In genomic region chr2:30332791-30333453, GRCh38 we compare ENCODE assay signal across 14 cellular contexts.
DNase-seq lines count a peak whose midpoint lies in the region; ATAC-seq, FAIRE-seq and TF ChIP-seq lines count a peak whose summit lies in the region.
"Had no signal": no experiment of that assay in that cellular context is flagged by ENCODE, and none has a peak within 500 bp of the region (broad histone marks: within the 10 kb centered on the region; RNA-seq: fewer than 3 reads in every experiment).

No MANE protein-coding gene starts in this region.

- H3K27me3 Mint-ChIP-seq in activated CD4-positive, alpha-beta T cell treated with anti-CD3 and anti-CD28 coated beads for 36 hours = no peaks in the 10 kb centered on the region

- H3K56ac ChIP-seq in mesendoderm (ENCODE audit: low read length) = peak overlapping the region; percentile 35

- no peak overlapping the region for H2BK120ac ChIP-seq in mesendoderm (ENCODE audit: low read depth, low read length)

- CTCF ChIA-PET in activated CD4-positive, alpha-beta T cell treated with anti-CD3 and anti-CD28 coated beads for 36 hours (lab: Charles Lee) = interaction anchor here (0.5 to 3.4 kb wide), 6 partner anchors 10 to 901 kb away, joined by 3 to 19 read pairs (median 4); partner anchors contain the start of gene EHD3

- peak overlapping the region; percentile 1 for H3K23ac ChIP-seq in mesendoderm (ENCODE audit: low read length)

- peak; percentile 71 for ATAC-seq in activated CD4-positive, alpha-beta T cell treated with anti-CD3 and anti-CD28 coated beads for 36 hours
- no peak for ATAC-seq in gastroesophageal sphincter

- H3K4ac ChIP-seq in mesendoderm (ENCODE audit: low read depth, low read length) = peak overlapping the region; percentile 49

- H3K4me1 ChIP-seq in mesendoderm (ENCODE audit: control insufficient read depth, low read depth, low read length) (peaks cover 27% of the 10 kb centered on the region), kidney (ENCODE audit: control insufficient read depth in 1 of 2, insufficient read depth in 1 of 2, low read depth in 1 of 2, low read length in 2 of 2) (peaks cover 9 to 13% of the 10 kb centered on the region in 2 donors), gastroesophageal sphincter (peaks cover 0 to 13% (median 4%) of the 10 kb centered on the region in 3 donors), stomach (peaks cover 0 to 24% (median 21%) of the 10 kb centered on the region in 4 donors)

- FAIRE-seq in kidney (lab: Jason Lieb, UNC) = no peak

- peaks cover 5% of the 10 kb centered on the region for H3K9me3 Mint-ChIP-seq in activated CD4-positive, alpha-beta T cell treated with anti-CD3 and anti-CD28 coated beads for 36 hours (ENCODE audit: low read depth)

- WGBS in mesendoderm (ENCODE audit: extremely low coverage, insufficient coverage, low lambda C conversion rate) = no CpG with 5 or more reads among the region's 4 CpGs
- 83% methylated on average over 2 of the region's 4 CpGs; no CpG with 5 or more reads in 1 of the 2 donors for WGBS in gastroesophageal sphincter (ENCODE audit: low coverage in 1 of 2), 2 donors
- WGBS in stomach, 5 donors = 62 to 85% (median 69%) methylated on average over 4 of the region's 4 CpGs

- peak overlapping the region; percentile 34 for H3K18ac ChIP-seq in mesendoderm (ENCODE audit: low read length)

- peak overlapping the region; percentile 98 for H3K27ac Mint-ChIP-seq in activated CD4-positive, alpha-beta T cell treated with anti-CD3 and anti-CD28 coated beads for 36 hours

- H3K9ac ChIP-seq in mesendoderm (ENCODE audit: low read length) (no peak overlapping the region), kidney (ENCODE audit: low read length in 2 of 2) (no peak overlapping the region)

- peaks cover under 1% of the 10 kb centered on the region for H3K36me3 Mint-ChIP-seq in activated CD4-positive, alpha-beta T cell treated with anti-CD3 and anti-CD28 coated beads for 36 hours (ENCODE audit: low read depth)

- no peak overlapping the region for H3K27ac ChIP-seq in mesendoderm (ENCODE audit: low read depth, low read length)
- no peak overlapping the region for H3K27ac ChIP-seq in kidney (ENCODE audit: low read depth in 2 of 2, low read length in 2 of 2)
- H3K27ac ChIP-seq in gastroesophageal sphincter = no peak overlapping the region
- H3K27ac ChIP-seq in stomach = no peak overlapping the region
- H3K27ac ChIP-seq: ovary, SJSA1, thyroid gland had no signal

- H4K8ac ChIP-seq in mesendoderm (ENCODE audit: low read depth, low read length) = no peak overlapping the region

- TF ChIP-seq POLR2A in gastroesophageal sphincter (IDR thresholded peaks at IDR 0.05) (no peak), stomach (IDR thresholded peaks at IDR 0.05) (no peak)

- peaks cover 67% of the 10 kb centered on the region for H3K4me1 Mint-ChIP-seq in activated CD4-positive, alpha-beta T cell treated with anti-CD3 and anti-CD28 coated beads for 36 hours

- TF ChIP-seq EP300 in gastroesophageal sphincter (IDR thresholded peaks at IDR 0.05) = no peak
- no peak for TF ChIP-seq EP300 in stomach (IDR thresholded peaks at IDR 0.05)

- POLR2A ChIA-PET in activated CD4-positive, alpha-beta T cell treated with anti-CD3 and anti-CD28 coated beads for 36 hours (lab: Charles Lee) = interaction anchor here (0.5 to 1.3 kb wide), 3 partner anchors 14 to 116 kb away, joined by 3 to 6 read pairs (median 3); no protein-coding TSS in a partner anchor

- no peaks in the 10 kb centered on the region for H3K36me3 ChIP-seq in mesendoderm (ENCODE audit: control insufficient read depth, insufficient read depth, low read length)
- no peaks in the 10 kb centered on the region for H3K36me3 ChIP-seq in kidney (ENCODE audit: control insufficient read depth in 1 of 2, insufficient read depth in 2 of 2, low read length in 2 of 2)
- H3K36me3 ChIP-seq in gastroesophageal sphincter = no peaks in the 10 kb centered on the region
- no peaks in the 10 kb centered on the region for H3K36me3 ChIP-seq in stomach
- H3K36me3 ChIP-seq: heart left ventricle, ovary, SJSA1, thyroid gland had no signal

- H3K79me1 ChIP-seq in mesendoderm (ENCODE audit: low read length) = no peaks in the 10 kb centered on the region

- no peak overlapping the region for H4K5ac ChIP-seq in mesendoderm (ENCODE audit: low read length)

- no peaks in the 10 kb centered on the region for H3K79me2 ChIP-seq in mesendoderm (ENCODE audit: control insufficient read depth, insufficient read depth, low read length)

- TF ChIP-seq CTCF in kidney (IDR thresholded peaks at IDR 0.05; ENCODE audit: borderline replicate concordance, extremely low read depth, insufficient read depth) (no peak), gastroesophageal sphincter (IDR thresholded peaks at IDR 0.05) (no peak), stomach (IDR thresholded peaks at IDR 0.05) (no peak)

- H3K27me3 ChIP-seq in mesendoderm (ENCODE audit: insufficient read depth, low read length, poor library complexity) (no peaks in the 10 kb centered on the region), gastroesophageal sphincter (no peaks in the 10 kb centered on the region), stomach (no peaks in the 10 kb centered on the region)
- H3K27me3 ChIP-seq: heart left ventricle, ovary, SJSA1, thyroid gland had no signal

- peak overlapping the region; percentile 33 for H2BK5ac ChIP-seq in mesendoderm (ENCODE audit: low read length)

- H3K9me3 ChIP-seq in kidney (ENCODE audit: control insufficient read depth in 1 of 2, low read length in 2 of 2) (no peaks in the 10 kb centered on the region), gastroesophageal sphincter (no peaks in the 10 kb centered on the region), stomach (no peaks in the 10 kb centered on the region)
- H3K9me3 ChIP-seq: heart left ventricle, ovary, thyroid gland had no signal

- no peak overlapping the region for H3K4me2 ChIP-seq in mesendoderm (ENCODE audit: low read length)

- H3K4me3 Mint-ChIP-seq in activated CD4-positive, alpha-beta T cell treated with anti-CD3 and anti-CD28 coated beads for 36 hours = peak overlapping the region; percentile 20

- intact Hi-C loops in activated CD4-positive, alpha-beta T cell treated with anti-CD3 and anti-CD28 coated beads for 36 hours (cut with DNase I, micrococcal nuclease) = loop anchor here in 1 of 2 experiments (5.0 kb wide), 1 partner anchor 166 kb away; no protein-coding TSS in a partner anchor
- intact Hi-C loops in kidney (cut with DNase I) = no loop called here
- intact Hi-C loops in stomach (cut with DNase I; ENCODE audit: low total_unique reads) = loop anchor here (10.0 kb wide), 1 partner anchor 372 kb away; no protein-coding TSS in a partner anchor

- no peak overlapping the region for H2BK15ac ChIP-seq in mesendoderm (replicated peaks; ENCODE audit: low read depth)

- peak overlapping the region; percentile 75 for H2AK5ac ChIP-seq in mesendoderm (ENCODE audit: low read length)

- DNase-seq in activated CD4-positive, alpha-beta T cell treated with anti-CD3 and anti-CD28 coated beads for 36 hours = peak; percentile 79
- DNase-seq in activated CD4-positive, alpha-beta T cell treated with anti-CD3 and anti-CD28 coated beads, Interleukin-2, amount 50 U/mL, for 1 hour = no peak
- DNase-seq in activated T-cell treated with anti-CD3 and anti-CD28 coated beads, Interleukin-2, amount 50 U/mL, for 1 hour = peak; percentile 22
- DNase-seq in mesendoderm (no peak), kidney (no peak), stomach (no peak)
- DNase-seq in stimulated activated naive CD4-positive, alpha-beta T cell treated with Interleukin-2 at 50 U/mL for 16 hours (lab: John Stamatoyannopoulos, UW) = peak; percentile 45
- DNase-seq: heart left ventricle, NCI-H2081 treated with DMSO at 0.1 percent for 48 hours, ovary, thyroid gland had no signal

- no peak overlapping the region for H3K4me3 ChIP-seq in mesendoderm (ENCODE audit: low read length)
- no peak overlapping the region for H3K4me3 ChIP-seq in kidney (ENCODE audit: low read length in 2 of 2)
- no peak overlapping the region for H3K4me3 ChIP-seq in gastroesophageal sphincter
- H3K4me3 ChIP-seq in stomach = no peak overlapping the region
- H3K4me3 ChIP-seq: heart left ventricle, lung, ovary, SJSA1, thyroid gland had no signal

Comparison
In these comparisons a context has a peak if more than half of its experiments do, and no peak if none do; other contexts are left out.
1. DNase-seq: peak in activated CD4-positive, alpha-beta T cell treated with anti-CD3 and anti-CD28 coated beads for 36 hours (single experiment), activated T-cell treated with anti-CD3 and anti-CD28 coated beads, Interleukin-2, amount 50 U/mL, for 1 hour (single experiment) and stimulated activated naive CD4-positive, alpha-beta T cell treated with Interleukin-2 at 50 U/mL for 16 hours (single experiment); none in activated CD4-positive, alpha-beta T cell treated with anti-CD3 and anti-CD28 coated beads, Interleukin-2, amount 50 U/mL, for 1 hour (single experiment), mesendoderm (single experiment), kidney (single experiment) and stomach (single experiment).